ENCODE assay signal across 28 cellular contexts in the genomic region with DNA sequence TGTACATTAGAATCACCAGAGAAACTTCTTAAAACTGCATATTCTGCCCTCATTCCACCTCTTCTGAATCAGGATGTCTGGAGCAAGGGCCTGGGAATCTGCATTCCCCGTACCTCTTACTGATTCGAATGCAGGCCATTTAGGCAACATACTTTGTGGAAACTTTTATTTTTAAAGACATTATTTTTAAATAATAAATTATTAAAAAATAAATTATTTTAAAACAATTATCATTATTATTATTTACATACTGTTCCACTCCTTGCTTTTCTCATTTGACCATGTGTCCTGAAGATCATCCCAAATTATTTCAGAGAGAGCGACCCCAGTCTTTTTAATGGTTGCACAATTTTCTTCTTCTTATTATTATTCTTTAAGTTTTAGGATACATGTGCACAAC.
"Had no signal": no experiment of that assay in that cellular context is flagged by ENCODE, and none has a peak within 500 bp of the region (broad histone marks: within the 10 kb centered on the region; RNA-seq: fewer than 3 reads in every experiment).

No MANE protein-coding gene starts in this region.

- FAIRE-seq: islet of Langerhans, kidney had no signal

- ATAC-seq: left colon; left lung; lower lobe of right lung; mucosa of descending colon; naive thymus-derived CD4-positive, alpha-beta T cell; natural killer cell treated with Interleukin-12 subunit alpha and Interleukin-12 subunit beta and Interleukin-15 and Interleukin-18, amount 100 ng/mL, for 72 hours; right lobe of liver; stimulated activated naive B cell treated with anti-CD40 and anti-IgM and Interleukin-4, amounts not matched to agents 10 μg/mL and 1 μg/mL and 100 μg/mL, for 72 hours; stimulated activated naive CD8-positive, alpha-beta T cell treated with anti-CD3 and anti-CD28 coated beads, Interleukin-15, Interleukin-2, amounts not matched to agents 100 U/mL and 50 U/mL, for 24 hours had no signal

- H3K27me3 ChIP-seq: left lung, ovary, right atrium auricular region, right lobe of liver, stomach, suprapubic skin, tibial artery, uterus had no signal

- DNase-seq: hypothalamus; immature natural killer cell; kidney; left colon; lower lobe of right lung; mammary epithelial cell; mesenchymal stem cell; midbrain; mucosa of descending colon; naive thymus-derived CD4-positive, alpha-beta T cell; ovary; right lobe of liver; stimulated activated CD4-positive, alpha-beta T cell treated with anti-CD3 and anti-CD28 coated beads, Interleukin-12 subunit alpha, Interleukin-12 subunit beta, amount 100 ng/mL, for 4 hours; stimulated activated CD4-positive, alpha-beta T cell treated with anti-CD3 and anti-CD28 coated beads, Interleukin-15, amount 100 ng/mL, for 24 hours; stimulated activated CD4-positive, alpha-beta T cell treated with anti-CD3 and anti-CD28 coated beads, Interleukin-2, amount 100 ng/mL, for 24 hours; stimulated activated CD4-positive, alpha-beta T cell treated with anti-CD3 and anti-CD28 coated beads, Interleukin-4, amount 100 ng/mL, for 1 hour; stimulated activated naive B cell treated with anti-CD40 and anti-IgM and Interleukin-4, amounts not matched to agents 10 μg/mL and 1 μg/mL and 100 μg/mL, for 72 hours; stimulated activated naive CD8-positive, alpha-beta T cell treated with anti-CD3 and anti-CD28 coated beads, Interleukin-15, Interleukin-2, amounts not matched to agents 100 U/mL and 50 U/mL, for 24 hours; stomach; tibial artery; trophoblast cell; uterus had no signal

- H3K27ac ChIP-seq: left lung, lower lobe of right lung, ovary, right atrium auricular region, right lobe of liver, stomach, suprapubic skin, thoracic aorta, tibial artery, uterus had no signal

- H3K36me3 ChIP-seq: left lung, lower lobe of right lung, ovary, right atrium auricular region, right lobe of liver, stomach, suprapubic skin, thoracic aorta, tibial artery, uterus had no signal

- H3K4me1 ChIP-seq: left lung, lower lobe of right lung, right atrium auricular region, right lobe of liver, stomach, suprapubic skin, tibial artery, uterus had no signal

- H3K9me3 ChIP-seq: left lung, lower lobe of right lung, mucosa of descending colon, ovary, right atrium auricular region, right lobe of liver, stomach, suprapubic skin, thoracic aorta, tibial artery, uterus had no signal

- H3K4me3 ChIP-seq: left lung, lower lobe of right lung, mucosa of descending colon, ovary, right atrium auricular region, right lobe of liver, stomach, suprapubic skin, thoracic aorta, tibial artery, uterus had no signal
